Comparison of ENCODE assay signal across 9 cellular contexts in genomic region chr1:39214714-39214997, GRCh38. TPM values are rescaled to one million over a fixed set of nuclear protein-coding genes. Genes with fewer than 3 reads are reported as not detected.
A peak's percentile ranks its signal among the peaks of the same experiment; 100 is the strongest.
DNase-seq lines count a peak whose midpoint lies in the region; ATAC-seq and TF ChIP-seq lines count a peak whose summit lies in the region.
"Had no signal": no experiment of that assay in that cellular context is flagged by ENCODE, and none has a peak within 500 bp of the region (broad histone marks: within the 10 kb centered on the region; RNA-seq: fewer than 3 reads in every experiment).

No MANE protein-coding gene starts in this region.

- peaks cover 0 to 27% (median 14%) of the 10 kb centered on the region in 11 experiments; a peak in 11 of 22 replicates for H3K36me3 ChIP-seq in BLaER1 treated with 17β-estradiol and CSF1 and Interleukin-3, amounts not matched to agents 10 nM and 100 nM
- no peaks in the 10 kb centered on the region for H3K36me3 ChIP-seq in naive thymus-derived CD4-positive, alpha-beta T cell (ENCODE audit: control insufficient read depth in 2 of 3, insufficient read depth in 3 of 3, low read length in 3 of 3)

- peaks cover 0 to 9% (median 6%) of the 10 kb centered on the region in 11 experiments; a peak in 14 of 22 replicates for H3K9me3 ChIP-seq in BLaER1 treated with 17β-estradiol and CSF1 and Interleukin-3, amounts not matched to agents 10 nM and 100 nM (replicated peaks in 1 of 11)
- H3K9me3 ChIP-seq in naive thymus-derived CD4-positive, alpha-beta T cell (ENCODE audit: control insufficient read depth in 2 of 3, low read length in 3 of 3): no peaks in the 10 kb centered on the region

- H3K36me3 Mint-ChIP-seq in chondrocyte (ENCODE audit: low read depth): no peaks in the 10 kb centered on the region
- H3K36me3 Mint-ChIP-seq in naive thymus-derived CD4-positive, alpha-beta T cell: peaks cover 0 to 30% (median 4%) of the 10 kb centered on the region in 5 donors

- no peaks in the 10 kb centered on the region for H3K27me3 Mint-ChIP-seq in chondrocyte (ENCODE audit: low read depth)
- no peaks in the 10 kb centered on the region for H3K27me3 Mint-ChIP-seq in naive thymus-derived CD4-positive, alpha-beta T cell

- no peaks in the 10 kb centered on the region for H3K9me3 Mint-ChIP-seq in chondrocyte (ENCODE audit: low read depth)
- peaks cover 0 to 4% (median 1%) of the 10 kb centered on the region in 11 donors for H3K9me3 Mint-ChIP-seq in naive thymus-derived CD4-positive, alpha-beta T cell

- no peaks in the 10 kb centered on the region for H3K27me3 ChIP-seq in BLaER1 treated with 17β-estradiol and CSF1 and Interleukin-3, amounts not matched to agents 10 nM and 100 nM
- no peaks in the 10 kb centered on the region for H3K27me3 ChIP-seq in naive thymus-derived CD4-positive, alpha-beta T cell (ENCODE audit: control insufficient read depth in 2 of 2, insufficient read depth in 2 of 2, low read length in 2 of 2)

- in situ Hi-C loops in ACHN (cut with HindIII; ENCODE audit: low pct_ligation_motif_present, low pct_unique_long_range_greater_than_20kb, low sequenced_read_pairs): no loop called here

- H3K4me1 Mint-ChIP-seq in chondrocyte (ENCODE audit: low read depth): peaks cover 60% of the 10 kb centered on the region
- H3K4me1 Mint-ChIP-seq in naive thymus-derived CD4-positive, alpha-beta T cell: peaks cover 38 to 71% (median 55%) of the 10 kb centered on the region in 7 donors

- POLR2A ChIA-PET in naive thymus-derived CD4-positive, alpha-beta T cell (lab: Charles Lee): interaction anchor here (1.3 to 4.1 kb wide), 8 partner anchors 8 to 36 kb away, joined by 3 to 53 read pairs (median 8); partner anchors contain the start of gene MACF1

- no peak for DNase-seq in chondrocyte (ENCODE audit: low spot score)
- DNase-seq in naive thymus-derived CD4-positive, alpha-beta T cell: no peak
- DNase-seq in ACHN: no peak
- DNase-seq in GM19238 (ENCODE audit: insufficient read length, low spot score): no peak
- DNase-seq: DMS79 had no signal

- H3K9ac ChIP-seq in BLaER1 treated with 17β-estradiol and CSF1 and Interleukin-3, amounts not matched to agents 10 nM and 100 nM: peak overlapping the region in 1 of 11 experiments; percentile 4; a peak in 1 of 22 replicates

- H4K20me1 ChIP-seq in BLaER1 treated with 17β-estradiol and CSF1 and Interleukin-3, amounts not matched to agents 10 nM and 100 nM: peaks cover 13 to 93% (median 47%) of the 10 kb centered on the region in 11 experiments; a peak in 19 of 22 replicates

- CTCF ChIA-PET in naive thymus-derived CD4-positive, alpha-beta T cell (lab: Charles Lee): interaction anchor here (0.6 to 6.9 kb wide), 10 partner anchors 9 to 75 kb away, joined by 3 to 72 read pairs (median 5); partner anchors contain the start of gene MACF1

- peak overlapping the region in 6 of 11 experiments; percentile 57 to 76 (median 67); a peak in 8 of 22 replicates for H3K27ac ChIP-seq in BLaER1 treated with 17β-estradiol and CSF1 and Interleukin-3, amounts not matched to agents 10 nM and 100 nM
- H3K27ac ChIP-seq in naive thymus-derived CD4-positive, alpha-beta T cell (ENCODE audit: low read depth, low read length): peak overlapping the region; percentile 75

- H3K4me2 ChIP-seq in BLaER1 treated with 17β-estradiol and CSF1 and Interleukin-3, amounts not matched to agents 10 nM and 100 nM: peak overlapping the region; percentile 78 to 98 (median 95)

- peak overlapping the region in 3 of 10 experiments; percentile 50 to 67 (median 56); a peak in 4 of 20 replicates for H3K4me3 ChIP-seq in BLaER1 treated with 17β-estradiol and CSF1 and Interleukin-3, amounts not matched to agents 10 nM and 100 nM
- peak overlapping the region; percentile 64 for H3K4me3 ChIP-seq in naive thymus-derived CD4-positive, alpha-beta T cell (ENCODE audit: low read length)

- intact Hi-C loops in naive thymus-derived CD4-positive, alpha-beta T cell (cut with micrococcal nuclease): loop anchor here in 1 of 2 donors (2.0 kb wide), 1 partner anchor 16 kb away; no protein-coding TSS in a partner anchor

- ATAC-seq in HG03135 (IDR thresholded peaks at IDR 0.05; ENCODE audit: unreplicated experiment) (peak; percentile 5), GM21528 (IDR thresholded peaks at IDR 0.05; ENCODE audit: low FRiP score, unreplicated experiment) (no peak), GM18519 (IDR thresholded peaks at IDR 0.05; ENCODE audit: low FRiP score, unreplicated experiment) (no peak)
- peak; percentile 1 for ATAC-seq in naive thymus-derived CD4-positive, alpha-beta T cell

- H3K27ac Mint-ChIP-seq in chondrocyte (ENCODE audit: unreplicated experiment): peak overlapping the region; percentile 83
- H3K27ac Mint-ChIP-seq in naive thymus-derived CD4-positive, alpha-beta T cell: peak overlapping the region; percentile 84 to 97 (median 92)

- no peak overlapping the region for H3K4me3 Mint-ChIP-seq in chondrocyte (ENCODE audit: unreplicated experiment)
- peak overlapping the region; percentile 88 to 98 (median 94) for H3K4me3 Mint-ChIP-seq in naive thymus-derived CD4-positive, alpha-beta T cell

- no peak for TF ChIP-seq CTCF in chondrocyte (IDR thresholded peaks at IDR 0.05)

- peaks cover 57 to 82% (median 72%) of the 10 kb centered on the region in 10 experiments for H3K4me1 ChIP-seq in BLaER1 treated with 17β-estradiol and CSF1 and Interleukin-3, amounts not matched to agents 10 nM and 100 nM
- H3K4me1 ChIP-seq in naive thymus-derived CD4-positive, alpha-beta T cell (ENCODE audit: control insufficient read depth in 2 of 2, insufficient read depth in 2 of 2, low read length in 2 of 2): peaks cover 22 to 23% of the 10 kb centered on the region in 2 donors

RNA-seq across cellular contexts. Expression of gene MACF1, which starts 10.2 kb away (rescaled TPM):
- total RNA-seq in chondrocyte: 377 to 446 TPM (median 386 TPM) in 3 replicates
- 100 to 1,000 TPM; 282 to 409 (median 335) TPM for total RNA-seq in naive thymus-derived CD4-positive, alpha-beta T cell
- 10 to 100 TPM; 21.2 to 90.3 TPM for polyA plus RNA-seq in naive thymus-derived CD4-positive, alpha-beta T cell

Comparison
In these comparisons a context has a peak if more than half of its experiments do, and no peak if none do; other contexts are left out.
1. ATAC-seq: peak in HG03135 (single experiment) and naive thymus-derived CD4-positive, alpha-beta T cell (single experiment); none in GM21528 (single experiment) and GM18519 (single experiment).